In genomic region chr3:118802325-118803095, GRCh38 we compare ENCODE assay signal across 14 cellular contexts.
"Had no signal": no experiment of that assay in that cellular context is flagged by ENCODE, and none has a peak within 500 bp of the region (broad histone marks: within the 10 kb centered on the region; RNA-seq: fewer than 3 reads in every experiment).

No MANE protein-coding gene starts in this region.

- H3K9me3 ChIP-seq: breast epithelium, neutrophil had no signal

- H3K27me3 ChIP-seq: breast epithelium, neutrophil had no signal

- H3K4me1 ChIP-seq: breast epithelium had no signal

- ATAC-seq: effector memory CD8-positive, alpha-beta T cell; left colon had no signal

- H3K27ac ChIP-seq: breast epithelium, neutrophil had no signal

- H3K4me3 ChIP-seq: breast epithelium had no signal

- DNase-seq: activated CD4-positive, alpha-beta T cell treated with anti-CD3 and anti-CD28 coated beads, Interleukin-2, amount 50 U/mL, for 4 hours; activated CD4-positive, CD25-positive, alpha-beta regulatory T cell treated with anti-CD3 and anti-CD28 coated beads, Interleukin-2, amount 50 U/mL, for 72 hours; activated naive CD4-positive, alpha-beta T cell; activated naive CD8-positive, alpha-beta T cell treated with anti-CD3 and anti-CD28 coated beads, Interleukin-2, amount 10 ng/mL, durations not matched to agents 7 days and 5 days; activated T-cell treated with anti-CD3 and anti-CD28 coated beads for 4 hours; anterior cingulate cortex; effector memory CD8-positive, alpha-beta T cell; left colon; stimulated activated CD4-positive, alpha-beta T cell treated with anti-CD3 and anti-CD28 coated beads, Interleukin-4, amount 100 ng/mL, for 1 hour; stimulated activated naive CD4-positive, alpha-beta T cell; T-helper 1 cell; trophoblast cell had no signal

- H3K36me3 ChIP-seq: breast epithelium, neutrophil had no signal
